8 cellular contexts compared by ENCODE assay signal in genomic region chr3:169765281-169765624, GRCh38. TPM values are rescaled to one million over a fixed set of nuclear protein-coding genes. Genes with fewer than 3 reads are reported as not detected.
DNase-seq lines count a peak whose midpoint lies in the region; ATAC-seq and TF ChIP-seq lines count a peak whose summit lies in the region.

No MANE protein-coding gene starts in this region.

- no peak for TF ChIP-seq POLR2A in breast epithelium (IDR thresholded peaks at IDR 0.05)
- no peak for TF ChIP-seq POLR2A in GM18505 (IDR thresholded peaks at IDR 0.05; ENCODE audit: borderline replicate concordance, extremely low read depth, insufficient read depth, insufficient read length)

- no peaks in the 10 kb centered on the region for H3K27me3 ChIP-seq in right atrium auricular region
- H3K27me3 ChIP-seq in breast epithelium: no peaks in the 10 kb centered on the region

- H3K4me3 ChIP-seq in right atrium auricular region (peak overlapping the region; percentile 10 to 75), breast epithelium (peak overlapping the region; percentile 64 to 98 (median 87)), mucosa of descending colon (peak overlapping the region; percentile 75)

- H3K9me3 ChIP-seq in right atrium auricular region (no peaks in the 10 kb centered on the region), breast epithelium (peaks cover 0 to 4% of the 10 kb centered on the region in 2 donors), mucosa of descending colon (no peaks in the 10 kb centered on the region)

- TF ChIP-seq CTCF in right atrium auricular region (IDR thresholded peaks at IDR 0.05): no peak
- peak in 1 of 3 donors; percentile 4 for TF ChIP-seq CTCF in breast epithelium (IDR thresholded peaks at IDR 0.05)
- TF ChIP-seq CTCF in mucosa of descending colon (IDR thresholded peaks at IDR 0.05): no peak
- TF ChIP-seq CTCF in omental fat pad (IDR thresholded peaks at IDR 0.05): no peak

- H3K4me1 ChIP-seq in right atrium auricular region: peaks cover 0 to 6% of the 10 kb centered on the region in 2 donors
- H3K4me1 ChIP-seq in breast epithelium: peaks cover 0 to 3% of the 10 kb centered on the region in 2 donors
- H3K4me1 ChIP-seq in mucosa of descending colon (ENCODE audit: low read depth): peaks cover 6% of the 10 kb centered on the region

- intact Hi-C loops in cardiac septum (cut with DNase I) (loop anchor here (5.0 to 10.0 kb wide), 2 partner anchors 202 to 590 kb away; partner anchors contain the start of genes SEC62 and SKIL), breast epithelium (cut with DNase I; ENCODE audit: low total_unique reads) (no loop called here), mucosa of descending colon (cut with DNase I, micrococcal nuclease) (no loop called here)

- ATAC-seq in mucosa of descending colon: no peak
- ATAC-seq in omental fat pad (ENCODE audit: low FRiP score): no peak
- ATAC-seq in GM18505 (IDR thresholded peaks at IDR 0.05; ENCODE audit: unreplicated experiment): no peak

- H3K27ac ChIP-seq in right atrium auricular region (peak overlapping the region; percentile 95 to 96), breast epithelium (peak overlapping the region; percentile 96 to 99)

- H3K36me3 ChIP-seq in right atrium auricular region (no peaks in the 10 kb centered on the region), breast epithelium (no peaks in the 10 kb centered on the region), mucosa of descending colon (ENCODE audit: low read depth) (no peaks in the 10 kb centered on the region)

- no peak for DNase-seq in right atrium auricular region (ENCODE audit: low spot score)
- no peak for DNase-seq in cardiac septum (ENCODE audit: low spot score)
- DNase-seq in breast epithelium (ENCODE audit: low spot score in 2 of 2): no peak
- no peak for DNase-seq in mucosa of descending colon
- no peak for DNase-seq in omental fat pad (ENCODE audit: low spot score)
- no peak for DNase-seq in hippocampal formation (lab: John Stamatoyannopoulos, UW)
- DNase-seq in stimulated activated CD8-positive, alpha-beta memory T cell treated with anti-CD3 and anti-CD28 coated beads, Interleukin-4, amount 100 ng/mL, for 48 hours: no peak

RNA-seq across cellular contexts. Expression of gene TERC, which starts 0.4 kb away (rescaled TPM):
- total RNA-seq in right atrium auricular region: 10 to 100 TPM; 53.6 to 61.6 TPM
- total RNA-seq in cardiac septum: 0.86 TPM
- 100 to 1,000 TPM; 125 to 194 (median 179) TPM for total RNA-seq in breast epithelium
- total RNA-seq in mucosa of descending colon: 1 to 10 TPM in 2 of 3 donors, not detected in 1; 2.3 to 7.6 TPM
- total RNA-seq in omental fat pad: 100 to 1,000 TPM in 3 of 4 donors, 10 to 100 TPM in 1; 54.1 to 206 (median 162) TPM

RNA-seq across cellular contexts. Expression of gene ACTRT3, which starts 4.1 kb away (rescaled TPM):
- total RNA-seq in right atrium auricular region (1 to 10 TPM in 1 of 2 donors, under 1 TPM in 1; 0.30 to 1.4 TPM), cardiac septum (0.57 TPM), breast epithelium (1 to 10 TPM; 1.5 to 4.6 (median 3.3) TPM), mucosa of descending colon (1 to 10 TPM in 2 of 3 donors, under 1 TPM in 1; 0.90 to 1.1 (median 1.0) TPM), omental fat pad (1 to 10 TPM; 2.3 to 4.8 (median 2.8) TPM)

RNA-seq across cellular contexts. Expression of gene MYNN, which starts 7.9 kb away (rescaled TPM):
- total RNA-seq in right atrium auricular region (10 to 100 TPM; 10.2 to 11.2 TPM), cardiac septum (11.6 TPM), breast epithelium (10 to 100 TPM; 16.0 to 29.0 (median 18.7) TPM), mucosa of descending colon (10 to 100 TPM; 11.6 to 17.4 (median 13.7) TPM), omental fat pad (10 to 100 TPM; 12.2 to 19.5 (median 15.7) TPM)

RNA-seq across cellular contexts. Expression of gene LRRIQ4, which starts 47.4 kb away (rescaled TPM):
- under 1 TPM in 1 of 2 donors, not detected in 1; 0.43 TPM for total RNA-seq in right atrium auricular region
- not detected for total RNA-seq in cardiac septum
- under 1 TPM in 1 of 3 donors, not detected in 2; 0.15 TPM for total RNA-seq in breast epithelium
- total RNA-seq in mucosa of descending colon: under 1 TPM in 1 of 3 donors, not detected in 2; 0.22 TPM
- under 1 TPM in 1 of 4 donors, not detected in 3; 0.25 TPM for total RNA-seq in omental fat pad

RNA-seq across cellular contexts. Expression of gene LRRC34, which starts 47.5 kb away (rescaled TPM):
- total RNA-seq in right atrium auricular region (1 to 10 TPM; 2.9 to 3.3 TPM), cardiac septum (2.3 TPM), breast epithelium (1 to 10 TPM; 1.0 to 6.4 (median 4.9) TPM), mucosa of descending colon (1 to 10 TPM in 1 of 3 donors, under 1 TPM in 2; 0.49 to 1.6 (median 0.67) TPM), omental fat pad (10 to 100 TPM in 1 of 4 donors, 1 to 10 TPM in 3; 1.9 to 14.8 (median 2.7) TPM)

Comparison
In these comparisons a context has a peak if more than half of its experiments do, and no peak if none do; other contexts are left out.
1. RNA of gene TERC, which starts 0.4 kb away (total RNA-seq): 54.1 to 206 TPM in omental fat pad, 125 to 194 TPM in breast epithelium and 53.6 to 61.6 TPM in right atrium auricular region; 2.3 to 7.6 TPM in mucosa of descending colon and 0.86 TPM in cardiac septum (single experiment); every median in the first group is over 4 times any median in the second.
2. Peak in every context shown above with its lines, with median percentiles within 50 percentile points of each other: H3K4me3 ChIP-seq.